14 cellular contexts compared by ENCODE assay signal in genomic region chr18:12628706-12629702, GRCh38. TPM values are rescaled to one million over a fixed set of nuclear protein-coding genes. Genes with fewer than 3 reads are reported as not detected.
DNase-seq lines count a peak whose midpoint lies in the region; ATAC-seq, FAIRE-seq and TF ChIP-seq lines count a peak whose summit lies in the region.
"Had no signal": no experiment of that assay in that cellular context is flagged by ENCODE, and none has a peak within 500 bp of the region (broad histone marks: within the 10 kb centered on the region; RNA-seq: fewer than 3 reads in every experiment).

No MANE protein-coding gene starts in this region.

- no peaks in the 10 kb centered on the region for H3K27me3 Mint-ChIP-seq in HFFc6 (ENCODE audit: insufficient read depth)

- TF ChIP-seq CTCF in HFFc6 (IDR thresholded peaks at IDR 0.05): no peak
- no peak for TF ChIP-seq CTCF in astrocyte of the spinal cord (IDR thresholded peaks at IDR 0.05; ENCODE audit: low read depth, low read length)

- in situ Hi-C loops in astrocyte of the spinal cord (cut with HindIII; ENCODE audit: low sequenced_read_pairs): no loop called here

- FAIRE-seq in HTR-8/SVneo (lab: Jason Lieb, UNC): no peak

- peaks cover 6% of the 10 kb centered on the region for H3K9me3 Mint-ChIP-seq in HFFc6
- H3K9me3 Mint-ChIP-seq: neural crest cell had no signal

- H3K27ac Mint-ChIP-seq in HFFc6: peak overlapping the region; percentile 90

- peak overlapping the region; percentile 55 for H3K4me3 Mint-ChIP-seq in HFFc6
- H3K4me3 Mint-ChIP-seq: neural crest cell had no signal

- no peak for ATAC-seq in GM21825 (IDR thresholded peaks at IDR 0.05; ENCODE audit: unreplicated experiment)

- H3K36me3 Mint-ChIP-seq in HFFc6 (ENCODE audit: low read depth): peaks cover 11% of the 10 kb centered on the region

- H3K4me1 Mint-ChIP-seq in HFFc6 (ENCODE audit: low read depth): peaks cover 30% of the 10 kb centered on the region
- H3K4me1 Mint-ChIP-seq: neural crest cell had no signal

- H3K4me3 ChIP-seq in astrocyte of the spinal cord (ENCODE audit: low read depth, low read length): no peak overlapping the region
- H3K4me3 ChIP-seq: left ventricle myocardium inferior had no signal

- DNase-seq in A172 (ENCODE audit: low spot score) (peak; percentile 57), HFFc6 (peak; percentile 69), astrocyte of the spinal cord (ENCODE audit: low read depth, low spot score) (peak; percentile 73), glomerular visceral epithelial cell (ENCODE audit: extremely low spot score) (peak; percentile 56), HTR-8/SVneo (ENCODE audit: insufficient read length, low spot score) (no peak), NCI-H345 treated with DMSO at 0.1 percent for 48 hours (lab: John Stamatoyannopoulos, UW; ENCODE audit: unreplicated experiment) (no peak), AML-193 (lab: John Stamatoyannopoulos, UW) (no peak)
- DNase-seq: foreskin melanocyte; left ventricle myocardium inferior; NCI-H1048; NCI-H526; stimulated activated CD4-positive, alpha-beta T cell treated with anti-CD3 and anti-CD28 coated beads, Interleukin-15, amount 100 ng/mL, for 24 hours had no signal

RNA-seq across cellular contexts. Expression of gene SPIRE1, which starts 28.9 kb away (rescaled TPM):
- total RNA-seq in A172 (2014; rRNA removed; shearing (Covaris generic)): 30.4 and 33.9 TPM in 2 replicates
- 10 to 100 TPM; 22.2 to 33.7 (median 28.2) TPM for total RNA-seq in HFFc6 (2021; fragmentation: NEBNext Ultra II Directional; extraction: Animal tissue kit (Norgen Biotek cat#: 25700))

Comparison
In these comparisons a context has a peak if more than half of its experiments do, and no peak if none do; other contexts are left out.
1. DNase-seq: peak in A172 (single experiment), HFFc6 (single experiment), astrocyte of the spinal cord (single experiment) and glomerular visceral epithelial cell (single experiment); none in HTR-8/SVneo (single experiment), NCI-H345 treated with DMSO at 0.1 percent for 48 hours (single experiment) and AML-193 (0 of 2).